Comparison of ENCODE assay signal across 13 cellular contexts in genomic region chr12:53579545-53579955, GRCh38.
DNase-seq lines count a peak whose midpoint lies in the region; ATAC-seq, FAIRE-seq and TF ChIP-seq lines count a peak whose summit lies in the region.
"Had no signal": no experiment of that assay in that cellular context is flagged by ENCODE, and none has a peak within 500 bp of the region (broad histone marks: within the 10 kb centered on the region; RNA-seq: fewer than 3 reads in every experiment).

No MANE protein-coding gene starts in this region.

- in situ Hi-C loops in GM13977 (cut with MboI; ENCODE audit: low pct_unique_long_range_greater_than_20kb, low sequenced_read_pairs, unreplicated experiment) = no loop called here

- peak; percentile 71 for ATAC-seq in GM21381 (IDR thresholded peaks at IDR 0.05; ENCODE audit: unreplicated experiment)
- ATAC-seq in HG03095 (IDR thresholded peaks at IDR 0.05; ENCODE audit: unreplicated experiment) = peak; percentile 71
- ATAC-seq in GM21526 (IDR thresholded peaks at IDR 0.05; ENCODE audit: low FRiP score, unreplicated experiment) = no peak
- ATAC-seq: activated CD8-positive, alpha-beta T cell treated with anti-CD3 and anti-CD28 coated beads, Interleukin-2, amount 10 ng/mL, durations not matched to agents 7 days and 5 days; T-cell had no signal

- DNase-seq in GM13977 (ENCODE audit: low spot score) = peak; percentile 54
- DNase-seq in kidney glomerular epithelial cell (lab: John Stamatoyannopoulos, UW) = peak; percentile 20
- DNase-seq in NCI-H1092 treated with DMSO at 0.1 percent for 48 hours (lab: John Stamatoyannopoulos, UW) = no peak
- no peak for DNase-seq in DMS 273 (lab: John Stamatoyannopoulos, UW; ENCODE audit: unreplicated experiment)
- no peak for DNase-seq in urothelium cell line (ENCODE audit: low spot score)
- DNase-seq: activated CD8-positive, alpha-beta T cell treated with anti-CD3 and anti-CD28 coated beads, Interleukin-2, amount 10 ng/mL, durations not matched to agents 7 days and 5 days; central memory CD4-positive, alpha-beta T cell; esophagus squamous epithelium; stimulated activated CD4-positive, alpha-beta T cell treated with anti-CD3 and anti-CD28 coated beads, Interleukin-4, amount 100 ng/mL, for 4 hours; T-cell had no signal

- no peak for FAIRE-seq in urothelium cell line (lab: Jason Lieb, UNC)

- TF ChIP-seq CTCF in GM13977 (IDR thresholded peaks at IDR 0.05; ENCODE audit: extremely low read depth, insufficient read depth, missing control alignments) = no peak

Comparison
In these comparisons a context has a peak if more than half of its experiments do, and no peak if none do; other contexts are left out.
1. DNase-seq: peak in GM13977 (single experiment) and kidney glomerular epithelial cell (single experiment); none in NCI-H1092 treated with DMSO at 0.1 percent for 48 hours (single experiment), DMS 273 (single experiment) and urothelium cell line (single experiment).